1 cellular context compared by ENCODE assay signal in the genomic region with DNA sequence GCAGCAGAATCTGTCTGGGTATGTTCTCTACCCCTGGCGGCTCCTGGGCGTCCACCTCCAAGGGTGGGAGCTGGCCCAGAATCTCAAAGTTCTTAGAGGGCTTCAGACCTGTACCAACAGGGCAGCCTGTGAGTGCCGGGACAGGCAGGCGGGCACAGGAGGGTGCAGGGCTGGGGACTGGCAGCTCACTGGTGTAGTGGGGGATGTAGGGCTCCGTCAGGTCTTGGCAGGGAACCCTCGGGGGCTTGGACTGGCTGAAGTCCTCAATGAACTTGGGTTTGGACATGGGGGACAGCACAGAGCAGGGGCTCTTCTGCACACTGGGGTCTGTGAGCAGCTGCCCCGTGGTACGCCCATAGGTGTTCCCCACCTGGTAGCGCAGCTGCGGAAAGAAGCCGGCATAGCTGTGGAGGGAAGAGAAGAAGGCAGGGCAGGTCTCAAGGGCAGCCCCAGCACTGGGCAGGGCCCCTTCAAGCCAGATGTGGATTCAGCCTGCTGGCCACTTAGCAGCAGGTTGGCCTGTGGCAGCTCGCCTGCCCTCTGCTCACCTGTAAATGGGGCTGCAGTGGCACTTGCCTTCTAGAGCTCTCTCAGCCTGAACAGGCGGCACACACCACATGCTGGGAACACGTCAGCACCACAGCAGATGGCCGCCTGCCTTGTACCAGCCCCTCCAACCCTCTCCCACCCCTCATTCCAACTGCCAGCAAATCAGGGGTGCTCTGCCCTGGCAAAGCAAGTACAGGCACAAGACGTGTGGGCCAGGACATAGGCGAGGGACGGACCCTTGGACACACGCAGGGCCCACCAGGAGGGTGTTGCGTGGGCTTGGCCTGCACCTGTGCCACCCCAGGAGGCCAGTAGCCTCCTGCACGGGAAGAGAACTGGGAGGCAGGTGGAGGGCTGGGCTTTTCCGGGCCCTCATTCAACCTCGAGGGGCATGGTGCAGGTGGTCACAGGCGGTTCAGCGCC.
TF ChIP-seq lines count a peak whose summit lies in the region.

No MANE protein-coding gene starts in this region.

TF ChIP-seq in HepG2, 621 proteins besides CTCF, POLR2A, EP300 and RAD21:
- TF ChIP-seq, protein P1, sequence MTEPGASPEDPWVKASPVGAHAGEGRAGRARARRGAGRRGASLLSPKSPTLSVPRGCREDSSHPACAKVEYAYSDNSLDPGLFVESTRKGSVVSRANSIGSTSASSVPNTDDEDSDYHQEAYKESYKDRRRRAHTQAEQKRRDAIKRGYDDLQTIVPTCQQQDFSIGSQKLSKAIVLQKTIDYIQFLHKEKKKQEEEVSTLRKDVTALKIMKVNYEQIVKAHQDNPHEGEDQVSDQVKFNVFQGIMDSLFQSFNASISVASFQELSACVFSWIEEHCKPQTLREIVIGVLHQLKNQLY (CRISPR knock-in tag; IDR thresholded peaks at IDR 0.05): no peak
- TF ChIP-seq GATAD2A (CRISPR knock-in tag; IDR thresholded peaks at IDR 0.05) (no peak), CHCHD3 (CRISPR knock-in tag; IDR thresholded peaks at IDR 0.05) (0 out of 2 replicates have a peak, but pooled peaks have one; percentile 38), AKAP8 (CRISPR knock-in tag; IDR thresholded peaks at IDR 0.05) (no peak), RXRA (CRISPR knock-in tag; IDR thresholded peaks at IDR 0.05) (0 out of 2 replicates have a peak, but pooled peaks have one; percentile 23)
- TF ChIP-seq, protein P2, sequence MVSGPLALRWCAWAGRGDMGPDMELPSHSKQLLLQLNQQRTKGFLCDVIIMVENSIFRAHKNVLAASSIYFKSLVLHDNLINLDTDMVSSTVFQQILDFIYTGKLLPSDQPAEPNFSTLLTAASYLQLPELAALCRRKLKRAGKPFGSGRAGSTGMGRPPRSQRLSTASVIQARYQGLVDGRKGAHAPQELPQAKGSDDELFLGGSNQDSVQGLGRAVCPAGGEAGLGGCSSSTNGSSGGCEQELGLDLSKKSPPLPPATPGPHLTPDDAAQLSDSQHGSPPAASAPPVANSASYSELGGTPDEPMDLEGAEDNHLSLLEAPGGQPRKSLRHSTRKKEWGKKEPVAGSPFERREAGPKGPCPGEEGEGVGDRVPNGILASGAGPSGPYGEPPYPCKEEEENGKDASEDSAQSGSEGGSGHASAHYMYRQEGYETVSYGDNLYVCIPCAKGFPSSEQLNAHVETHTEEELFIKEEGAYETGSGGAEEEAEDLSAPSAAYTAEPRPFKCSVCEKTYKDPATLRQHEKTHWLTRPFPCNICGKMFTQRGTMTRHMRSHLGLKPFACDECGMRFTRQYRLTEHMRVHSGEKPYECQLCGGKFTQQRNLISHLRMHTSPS (CRISPR knock-in tag; IDR thresholded peaks at IDR 0.05; ENCODE audit: low read depth): no peak
- TF ChIP-seq, protein P3, sequence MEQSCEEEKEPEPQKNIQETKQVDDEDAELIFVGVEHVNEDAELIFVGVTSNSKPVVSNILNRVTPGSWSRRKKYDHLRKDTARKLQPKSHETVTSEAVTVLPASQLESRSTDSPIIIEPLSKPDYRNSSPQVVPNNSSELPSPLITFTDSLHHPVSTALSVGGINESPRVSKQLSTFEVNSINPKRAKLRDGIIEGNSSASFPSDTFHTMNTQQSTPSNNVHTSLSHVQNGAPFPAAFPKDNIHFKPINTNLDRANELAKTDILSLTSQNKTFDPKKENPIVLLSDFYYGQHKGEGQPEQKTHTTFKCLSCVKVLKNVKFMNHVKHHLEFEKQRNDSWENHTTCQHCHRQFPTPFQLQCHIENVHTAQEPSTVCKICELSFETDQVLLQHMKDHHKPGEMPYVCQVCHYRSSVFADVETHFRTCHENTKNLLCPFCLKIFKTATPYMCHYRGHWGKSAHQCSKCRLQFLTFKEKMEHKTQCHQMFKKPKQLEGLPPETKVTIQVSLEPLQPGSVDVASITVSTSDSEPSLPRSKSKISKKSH (CRISPR knock-in tag; IDR thresholded peaks at IDR 0.05; ENCODE audit: borderline replicate concordance): 0 out of 2 replicates have a peak, but pooled peaks have one; percentile 30
